Comparison of ENCODE assay signal across 22 cellular contexts in genomic region chr10:89219512-89220218, GRCh38. TPM values are rescaled to one million over a fixed set of nuclear protein-coding genes. Genes with fewer than 3 reads are reported as not detected.
DNase-seq lines count a peak whose midpoint lies in the region; ATAC-seq and TF ChIP-seq lines count a peak whose summit lies in the region.
"Had no signal": no experiment of that assay in that cellular context is flagged by ENCODE, and none has a peak within 500 bp of the region (broad histone marks: within the 10 kb centered on the region; RNA-seq: fewer than 3 reads in every experiment).

No MANE protein-coding gene starts in this region.

- ATAC-seq in gastroesophageal sphincter: no peak
- no peak for ATAC-seq in GM18511 (IDR thresholded peaks at IDR 0.05; ENCODE audit: unreplicated experiment)
- ATAC-seq: SK-N-SH treated with all-trans-retinoic acid at 6 μM for 48 hours had no signal

- H3K27me3 ChIP-seq in subcutaneous abdominal adipose tissue (ENCODE audit: control insufficient read depth in 5 of 5, insufficient read depth in 4 of 5, low read length in 5 of 5) (no peaks in the 10 kb centered on the region), gastroesophageal sphincter (no peaks in the 10 kb centered on the region)
- H3K27me3 ChIP-seq: adrenal gland, testis had no signal

- H3K9me3 ChIP-seq in subcutaneous abdominal adipose tissue (ENCODE audit: control insufficient read depth in 5 of 5, low read length in 5 of 5): no peaks in the 10 kb centered on the region
- no peaks in the 10 kb centered on the region for H3K9me3 ChIP-seq in gastroesophageal sphincter
- H3K9me3 ChIP-seq: adrenal gland, testis had no signal

- CTCF ChIA-PET in RWPE1 (lab: Yijun Ruan, JAX): interaction anchor here (1.0 to 1.5 kb wide), 2 partner anchors 25 to 285 kb away, joined by 3 to 4 read pairs; no protein-coding TSS in a partner anchor

- no peak overlapping the region for H3K4me3 ChIP-seq in subcutaneous abdominal adipose tissue (ENCODE audit: low read depth in 1 of 5, low read length in 5 of 5)
- no peak overlapping the region for H3K4me3 ChIP-seq in gastroesophageal sphincter
- H3K4me3 ChIP-seq: adrenal gland, testis had no signal

- no peaks in the 10 kb centered on the region for H3K36me3 Mint-ChIP-seq in brain

- peak overlapping the region; percentile 53 for H3K27ac ChIP-seq in RWPE1
- H3K27ac ChIP-seq in subcutaneous abdominal adipose tissue (ENCODE audit: low read depth, low read length): peak overlapping the region; percentile 61
- no peak overlapping the region for H3K27ac ChIP-seq in gastroesophageal sphincter
- H3K27ac ChIP-seq: testis, WERI-Rb-1 had no signal

- no peaks in the 10 kb centered on the region for H3K9me3 Mint-ChIP-seq in brain
- H3K9me3 Mint-ChIP-seq: CD4-positive, CD25-positive, alpha-beta regulatory T cell; central memory CD8-positive, alpha-beta T cell; nephron progenitor cell had no signal

- WGBS in gastroesophageal sphincter (ENCODE audit: low coverage in 1 of 2), 2 donors: 63 to 88% methylated on average over 1 to 2 of the region's 4 CpGs

- H3K27me3 Mint-ChIP-seq in brain: no peaks in the 10 kb centered on the region
- H3K27me3 Mint-ChIP-seq: CD4-positive, CD25-positive, alpha-beta regulatory T cell; central memory CD8-positive, alpha-beta T cell had no signal

- H3K36me3 ChIP-seq in subcutaneous abdominal adipose tissue (ENCODE audit: control insufficient read depth in 5 of 5, insufficient read depth in 5 of 5, low read length in 5 of 5) (peaks cover 6 to 30% (median 17%) of the 10 kb centered on the region in 5 donors), gastroesophageal sphincter (peaks cover 0 to 48% of the 10 kb centered on the region in 2 donors)
- H3K36me3 ChIP-seq: WERI-Rb-1 had no signal

- peak overlapping the region in 3 of 5 experiments; percentile 3 to 65 (median 51) for H3K27ac Mint-ChIP-seq in brain
- H3K27ac Mint-ChIP-seq: nephron progenitor cell had no signal

- no peak overlapping the region for H3K4me3 Mint-ChIP-seq in brain
- H3K4me3 Mint-ChIP-seq: CD4-positive, CD25-positive, alpha-beta regulatory T cell; central memory CD8-positive, alpha-beta T cell; nephron progenitor cell had no signal

- TF ChIP-seq POLR2A in gastroesophageal sphincter (IDR thresholded peaks at IDR 0.05): no peak

- peak overlapping the region in 2 of 5 donors; percentile 4 to 26 for H3K9ac ChIP-seq in subcutaneous abdominal adipose tissue (ENCODE audit: low read length in 5 of 5)

- peaks cover 0 to 31% (median 27%) of the 10 kb centered on the region in 5 donors for H3K4me1 ChIP-seq in subcutaneous abdominal adipose tissue (ENCODE audit: control insufficient read depth in 5 of 5, insufficient read depth in 5 of 5, low read length in 5 of 5)
- peaks cover 4 to 13% (median 5%) of the 10 kb centered on the region in 3 donors for H3K4me1 ChIP-seq in gastroesophageal sphincter
- H3K4me1 ChIP-seq: testis had no signal

- H3K4me1 Mint-ChIP-seq in brain: peaks cover 17% of the 10 kb centered on the region
- H3K4me1 Mint-ChIP-seq: nephron progenitor cell had no signal

- TF ChIP-seq CTCF in RWPE1 (conservative IDR thresholded peaks at IDR 0.05; ENCODE audit: low read depth): no peak
- no peak for TF ChIP-seq CTCF in brain (conservative IDR thresholded peaks at IDR 0.05)
- TF ChIP-seq CTCF in gastroesophageal sphincter (IDR thresholded peaks at IDR 0.05): no peak

- TF ChIP-seq EP300 in gastroesophageal sphincter (IDR thresholded peaks at IDR 0.05): no peak

- DNase-seq in RWPE1 (ENCODE audit: low spot score): no peak
- peak; percentile 50 to 69 for DNase-seq in hippocampal formation (lab: John Stamatoyannopoulos, UW)
- no peak for DNase-seq in activated CD8-positive, alpha-beta memory T cell treated with anti-CD3 and anti-CD28 coated beads, Interleukin-2, amount 50 U/mL, for 4 hours
- no peak for DNase-seq in stimulated activated naive CD4-positive, alpha-beta T cell treated with Interleukin-2 at 50 U/mL for 16 hours (lab: John Stamatoyannopoulos, UW)
- DNase-seq: activated gamma-delta T cell; CD4-positive, CD25-positive, alpha-beta regulatory T cell; DMS153; effector CD4-positive, alpha-beta T cell; KBM-7; NCI-H1694; NCI-H526 treated with DMSO at 0.1 percent for 48 hours; nephron progenitor cell; RPMI8226; testis; WERI-Rb-1 had no signal

- POLR2A ChIA-PET in RWPE1 (lab: Yijun Ruan, JAX; ENCODE audit: low non-redundant PET): interaction anchor here (0.6 to 0.7 kb wide), 2 partner anchors 195 to 227 kb away, joined by 3 read pairs; partner anchors contain the start of gene IFIT5

RNA-seq across cellular contexts. Expression of gene CH25H, which starts 12.5 kb away (rescaled TPM):
- polyA plus RNA-seq in brain (ENCODE audit: insufficient read depth, low read depth, low replicate concordance): 1.3 TPM
- 10 to 100 TPM in 1 of 4 donors, 1 to 10 TPM in 2, under 1 TPM in 1; 0.93 to 16.8 (median 1.5) TPM for total RNA-seq in gastroesophageal sphincter

RNA-seq across cellular contexts. Expression of gene LIPA, which starts 31.9 kb away (rescaled TPM):
- 73.1 TPM for polyA plus RNA-seq in brain (ENCODE audit: insufficient read depth, low read depth, low replicate concordance)
- total RNA-seq in gastroesophageal sphincter: 10 to 100 TPM; 15.7 to 46.0 (median 22.3) TPM

Comparison
In these comparisons a context has a peak if more than half of its experiments do, and no peak if none do; other contexts are left out.
1. DNase-seq: peak in hippocampal formation (2 of 2); none in RWPE1 (single experiment), activated CD8-positive, alpha-beta memory T cell treated with anti-CD3 and anti-CD28 coated beads, Interleukin-2, amount 50 U/mL, for 4 hours (single experiment) and stimulated activated naive CD4-positive, alpha-beta T cell treated with Interleukin-2 at 50 U/mL for 16 hours (single experiment).
2. H3K27ac ChIP-seq: peak in RWPE1 (single experiment) and subcutaneous abdominal adipose tissue (single experiment); none in gastroesophageal sphincter (0 of 4).